In genomic region chr12:3071107-3071506, GRCh38 we compare ENCODE assay signal across 21 cellular contexts. TPM values are rescaled to one million over a fixed set of nuclear protein-coding genes. Genes with fewer than 3 reads are reported as not detected.
DNase-seq lines count a peak whose midpoint lies in the region; ATAC-seq and TF ChIP-seq lines count a peak whose summit lies in the region.
"Had no signal": no experiment of that assay in that cellular context is flagged by ENCODE, and none has a peak within 500 bp of the region (broad histone marks: within the 10 kb centered on the region; RNA-seq: fewer than 3 reads in every experiment).

No MANE protein-coding gene starts in this region.

- no peak overlapping the region for H2BK120ac ChIP-seq in mesenchymal stem cell (ENCODE audit: low read depth, low read length)

- H3K36me3 Mint-ChIP-seq in HFFc6 (ENCODE audit: low read depth): no peaks in the 10 kb centered on the region
- H3K36me3 Mint-ChIP-seq: activated CD4-positive, alpha-beta memory T cell treated with anti-CD3 and anti-CD28 coated beads for 36 hours; stimulated activated naive B cell treated with anti-CD40 and anti-IgM and Interleukin-4, amounts not matched to agents 10 μg/mL and 1 μg/mL and 100 μg/mL, for 72 hours had no signal

- H3K4me2 ChIP-seq in mesenchymal stem cell (ENCODE audit: low read length, poor library complexity, severe bottlenecking): no peak overlapping the region
- H3K4me2 ChIP-seq: GM23338 had no signal

- H4K91ac ChIP-seq in mesenchymal stem cell (ENCODE audit: low read length): no peak overlapping the region

- H3K14ac ChIP-seq in mesenchymal stem cell (ENCODE audit: low read length in 2 of 2): no peak overlapping the region

- no peaks in the 10 kb centered on the region for H3K9me3 ChIP-seq in mesenchymal stem cell (ENCODE audit: control insufficient read depth, low read length)
- H3K9me3 ChIP-seq: tibial artery had no signal

- H3K9me3 Mint-ChIP-seq in HFFc6: no peaks in the 10 kb centered on the region
- H3K9me3 Mint-ChIP-seq: activated CD4-positive, alpha-beta memory T cell treated with anti-CD3 and anti-CD28 coated beads for 36 hours; GM23338; neural crest cell; stimulated activated naive B cell treated with anti-CD40 and anti-IgM and Interleukin-4, amounts not matched to agents 10 μg/mL and 1 μg/mL and 100 μg/mL, for 72 hours had no signal

- DNase-seq in Right ventricle myocardium inferior (ENCODE audit: missing footprints) (no peak), cardiac septum (ENCODE audit: low spot score) (no peak), T1000 (lab: John Stamatoyannopoulos, UW) (peak; percentile 19), mesenchymal stem cell (no peak), HFFc6 (no peak)
- DNase-seq: activated CD4-positive, alpha-beta memory T cell treated with anti-CD3 and anti-CD28 coated beads for 36 hours; activated naive CD4-positive, alpha-beta T cell treated with anti-CD3 and anti-CD28 coated beads, Interleukin-2, amount 50 U/mL, for 16 hours; activated T-cell treated with anti-CD3 and anti-CD28 coated beads, Interleukin-2, amount 50 U/mL, for 1 hour; DMS53; NCI-H345; stimulated activated naive B cell treated with anti-CD40 and anti-IgM and Interleukin-4, amounts not matched to agents 10 μg/mL and 1 μg/mL and 100 μg/mL, for 72 hours; T-helper 1 cell; tibial artery; WERI-Rb-1 had no signal

- 65% methylated on average over 6 of the region's 8 CpGs for WGBS in mesenchymal stem cell

- H3K4me3 Mint-ChIP-seq in HFFc6: no peak overlapping the region
- H3K4me3 Mint-ChIP-seq: activated CD4-positive, alpha-beta memory T cell treated with anti-CD3 and anti-CD28 coated beads for 36 hours; CD14-positive monocyte; GM23338; neural crest cell; stimulated activated naive B cell treated with anti-CD40 and anti-IgM and Interleukin-4, amounts not matched to agents 10 μg/mL and 1 μg/mL and 100 μg/mL, for 72 hours had no signal

- no peaks in the 10 kb centered on the region for H3K36me3 ChIP-seq in mesenchymal stem cell (ENCODE audit: control insufficient read depth in 1 of 2, insufficient read depth in 2 of 2, low read depth in 1 of 2, low read length in 2 of 2)
- H3K36me3 ChIP-seq: tibial artery, WERI-Rb-1 had no signal

- no peak overlapping the region for H3K23ac ChIP-seq in mesenchymal stem cell (ENCODE audit: low read length in 2 of 2)

- H2BK12ac ChIP-seq in mesenchymal stem cell (ENCODE audit: low read length in 2 of 2): no peak overlapping the region

- H3K4ac ChIP-seq in mesenchymal stem cell (ENCODE audit: low read depth in 1 of 2, low read length in 2 of 2): no peak overlapping the region

- H3K9ac ChIP-seq in mesenchymal stem cell (ENCODE audit: low read length): no peak overlapping the region

- H3K27ac Mint-ChIP-seq in HFFc6: no peak overlapping the region
- H3K27ac Mint-ChIP-seq: activated CD4-positive, alpha-beta memory T cell treated with anti-CD3 and anti-CD28 coated beads for 36 hours; GM23338; stimulated activated naive B cell treated with anti-CD40 and anti-IgM and Interleukin-4, amounts not matched to agents 10 μg/mL and 1 μg/mL and 100 μg/mL, for 72 hours had no signal

- peaks cover 0 to 31% of the 10 kb centered on the region in 2 experiments for H3K27me3 ChIP-seq in mesenchymal stem cell (ENCODE audit: control insufficient read depth in 1 of 2, insufficient read depth in 1 of 2, low read length in 2 of 2)
- H3K27me3 ChIP-seq: tibial artery had no signal

- no peak overlapping the region for H3K4me3 ChIP-seq in mesenchymal stem cell (ENCODE audit: insufficient read depth in 1 of 2, low read depth in 1 of 2, low read length in 2 of 2)
- H3K4me3 ChIP-seq: GM23338, tibial artery had no signal

- no peak overlapping the region for H2AFZ ChIP-seq in mesenchymal stem cell (ENCODE audit: low read depth, low read length)
- H2AFZ ChIP-seq: GM23338 had no signal

- H3K27ac ChIP-seq in mesenchymal stem cell (ENCODE audit: low read length, poor library complexity, severe bottlenecking): no peak overlapping the region
- H3K27ac ChIP-seq: HL-60, tibial artery, WERI-Rb-1 had no signal

- H2BK15ac ChIP-seq in mesenchymal stem cell (ENCODE audit: low read depth, poor library complexity, severe bottlenecking): no peak overlapping the region

- H3K79me1 ChIP-seq in mesenchymal stem cell (replicated peaks; ENCODE audit: low read length, poor library complexity, severe bottlenecking): no peaks in the 10 kb centered on the region

- H2AK5ac ChIP-seq in mesenchymal stem cell (ENCODE audit: low read length, severe bottlenecking): peak overlapping the region; percentile 45

- H2BK5ac ChIP-seq in mesenchymal stem cell (ENCODE audit: low read depth, low read length, poor library complexity, severe bottlenecking): no peak overlapping the region

- ATAC-seq in Right ventricle myocardium inferior (peak; percentile 62), HG03432 (IDR thresholded peaks at IDR 0.05; ENCODE audit: unreplicated experiment) (no peak), GM21515 (IDR thresholded peaks at IDR 0.05; ENCODE audit: unreplicated experiment) (no peak), HG03196 (IDR thresholded peaks at IDR 0.05; ENCODE audit: unreplicated experiment) (no peak)
- ATAC-seq: GM23338; stimulated activated naive B cell treated with anti-CD40 and anti-IgM and Interleukin-4, amounts not matched to agents 10 μg/mL and 1 μg/mL and 100 μg/mL, for 72 hours had no signal

- intact Hi-C loops in Right ventricle myocardium inferior (cut with DNase I) (loop anchor here (2.0 kb wide), 1 partner anchor 22 kb away; no protein-coding TSS in a partner anchor), cardiac septum (cut with DNase I) (no loop called here)

- H3K18ac ChIP-seq in mesenchymal stem cell (ENCODE audit: low read depth in 1 of 2, low read length in 2 of 2): no peak overlapping the region

- H3K27me3 Mint-ChIP-seq in HFFc6 (ENCODE audit: insufficient read depth): peaks cover 18% of the 10 kb centered on the region

- peaks cover 14% of the 10 kb centered on the region for H3K4me1 Mint-ChIP-seq in HFFc6 (ENCODE audit: low read depth)

- peaks cover 8% of the 10 kb centered on the region for H3K4me1 ChIP-seq in mesenchymal stem cell (ENCODE audit: control insufficient read depth, insufficient read depth, low read depth, low read length)

- TF ChIP-seq CTCF in HFFc6 (IDR thresholded peaks at IDR 0.05): no peak

- H4K8ac ChIP-seq in mesenchymal stem cell (ENCODE audit: low read length): no peak overlapping the region

RNA-seq across cellular contexts. Expression of gene TSPAN9, which starts 6.1 kb away (rescaled TPM):
- total RNA-seq in Right ventricle myocardium inferior (193 TPM), cardiac septum (299 TPM)
- 22.0 TPM for polyA plus RNA-seq in mesenchymal stem cell (2013, experiment 1 of 2)
- 21.7 TPM for polyA plus RNA-seq in mesenchymal stem cell (2013, experiment 2 of 2)
- 10 to 100 TPM; 18.1 to 35.8 (median 22.7) TPM for total RNA-seq in HFFc6 (2021; fragmentation: NEBNext Ultra II Directional; extraction: Animal tissue kit (Norgen Biotek cat#: 25700))
